In the genomic region with DNA sequence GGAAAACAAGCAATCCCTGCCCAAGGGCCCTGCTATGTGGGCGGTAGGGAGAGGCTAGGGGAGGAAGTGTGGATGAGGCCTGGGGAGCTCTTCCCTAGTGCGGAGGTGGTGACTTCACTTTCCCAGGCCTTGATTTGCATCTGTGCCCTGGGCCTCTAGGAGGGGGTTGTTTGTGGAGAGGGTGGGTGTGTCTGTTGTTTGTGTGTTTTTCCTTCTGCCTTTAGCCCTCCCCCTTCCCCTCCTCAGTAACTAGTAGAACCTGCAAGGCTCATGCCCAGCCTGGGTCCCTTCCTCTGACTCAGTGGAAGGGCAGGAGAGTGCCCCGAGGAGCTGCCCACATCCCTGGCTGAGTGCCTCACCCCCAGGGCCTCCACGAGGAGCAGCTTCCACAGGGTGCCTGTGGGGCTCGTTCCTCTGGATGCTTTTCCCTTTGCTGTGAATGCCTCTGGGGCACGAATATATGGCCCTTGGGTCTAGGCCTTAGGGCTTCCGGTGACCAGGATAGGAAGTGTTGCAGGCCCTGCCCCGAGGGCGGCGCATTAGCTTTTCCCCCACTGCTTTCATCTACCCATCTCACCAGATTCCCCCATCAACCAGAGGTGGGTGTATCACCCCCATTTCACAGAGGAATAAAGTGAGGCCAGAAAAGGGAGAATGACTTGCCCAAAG, we compare ENCODE assay signal across 1 cellular context.
TF ChIP-seq lines count a peak whose summit lies in the region.

No MANE protein-coding gene starts in this region.

TF ChIP-seq in IMR-90, 13 proteins besides CTCF, POLR2A, EP300 and RAD21 (continued from another document):
- TF ChIP-seq, protein P1, sequence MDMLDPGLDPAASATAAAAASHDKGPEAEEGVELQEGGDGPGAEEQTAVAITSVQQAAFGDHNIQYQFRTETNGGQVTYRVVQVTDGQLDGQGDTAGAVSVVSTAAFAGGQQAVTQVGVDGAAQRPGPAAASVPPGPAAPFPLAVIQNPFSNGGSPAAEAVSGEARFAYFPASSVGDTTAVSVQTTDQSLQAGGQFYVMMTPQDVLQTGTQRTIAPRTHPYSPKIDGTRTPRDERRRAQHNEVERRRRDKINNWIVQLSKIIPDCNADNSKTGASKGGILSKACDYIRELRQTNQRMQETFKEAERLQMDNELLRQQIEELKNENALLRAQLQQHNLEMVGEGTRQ (IDR thresholded peaks at IDR 0.05; ENCODE audit: low read depth, low read length) = no peak
- no peak for TF ChIP-seq BHLHE40 (IDR thresholded peaks at IDR 0.05; ENCODE audit: low read depth, low read length)
